ENCODE assay signal across 1 cellular context in the genomic region with DNA sequence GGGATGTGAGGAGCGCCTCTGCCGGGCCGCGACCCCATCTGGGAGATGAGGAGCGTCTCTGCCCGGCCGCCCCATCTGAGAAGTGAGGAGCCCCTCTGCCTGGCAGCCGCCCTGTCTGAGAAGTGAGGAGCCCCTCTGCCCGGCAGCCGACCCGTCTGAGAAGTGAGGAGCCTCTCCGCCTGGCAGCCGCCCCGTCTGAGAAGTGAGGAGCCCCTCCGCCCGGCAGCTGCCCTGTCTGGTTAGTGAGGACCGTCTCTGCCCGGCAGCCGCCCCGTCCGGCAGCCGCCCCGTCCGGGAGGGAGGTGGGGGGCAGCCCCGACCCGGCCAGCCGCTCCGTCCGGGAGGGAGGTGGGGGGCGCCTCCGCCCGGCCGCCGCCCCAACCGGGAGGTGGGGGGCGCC. TPM values are rescaled to one million over a fixed set of nuclear protein-coding genes. Genes with fewer than 3 reads are reported as not detected.
"Had no signal": no experiment of that assay in that cellular context is flagged by ENCODE, and none has a peak within 500 bp of the region (broad histone marks: within the 10 kb centered on the region; RNA-seq: fewer than 3 reads in every experiment).

No MANE protein-coding gene starts in this region.

RNA-seq across cellular contexts. Expression of gene C5orf34, which starts 3.9 kb away (rescaled TPM):
- total RNA-seq: ascending aorta had no signal
